ENCODE assay signal across 8 cellular contexts in the genomic region with DNA sequence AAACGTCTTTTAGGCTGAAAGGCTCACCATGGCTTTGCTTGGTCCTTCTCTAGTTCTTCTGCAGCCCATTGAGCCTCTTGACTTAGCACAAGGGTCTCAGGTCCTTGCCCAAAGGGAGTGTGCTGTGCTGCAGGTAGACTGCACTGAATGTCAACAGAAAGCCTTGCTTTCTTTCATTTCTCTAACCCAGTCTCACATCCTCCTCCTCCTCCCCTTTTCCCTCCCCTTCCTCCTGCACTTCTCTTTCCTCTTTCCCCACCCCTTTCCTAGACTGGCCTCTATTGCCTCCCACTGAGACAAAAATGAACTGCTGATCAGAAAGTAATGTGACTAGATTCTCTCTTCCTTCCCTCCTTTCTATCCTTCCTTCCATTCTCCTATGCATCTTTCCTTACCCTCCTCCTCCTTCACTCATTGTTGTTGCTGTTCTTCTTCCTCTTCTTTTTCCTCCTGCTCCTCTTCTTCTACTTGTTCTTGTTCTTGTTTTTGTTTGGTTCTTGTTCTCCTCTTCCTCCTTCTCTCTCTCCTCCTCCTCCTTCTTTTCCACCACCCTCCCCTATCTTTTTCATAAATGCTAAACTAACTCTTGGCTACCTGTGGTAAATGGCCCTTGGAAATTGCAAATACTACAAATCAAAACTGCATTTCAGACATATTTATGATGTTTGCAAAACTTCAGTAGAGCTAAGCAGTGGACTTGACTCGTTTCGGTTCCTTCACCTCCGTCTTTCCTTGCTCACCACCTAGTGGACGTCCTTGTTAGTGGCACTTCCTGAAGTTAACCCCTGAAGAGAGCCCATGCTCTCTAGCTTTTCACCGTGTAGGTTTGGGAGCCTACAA. TPM values are rescaled to one million over a fixed set of nuclear protein-coding genes. Genes with fewer than 3 reads are reported as not detected.
DNase-seq lines count a peak whose midpoint lies in the region; ATAC-seq and TF ChIP-seq lines count a peak whose summit lies in the region.

Gene SELL (minus strand): TSS at position 152 of the 840 bp plus-strand sequence. CDS start 122 bp downstream, at position 30.

- TF ChIP-seq RAD21 in Ishikawa (IDR thresholded peaks at IDR 0.05; ENCODE audit: low read depth), result peak; percentile 80

- no peak within 1 kb of the TSS for H3K27ac ChIP-seq in gastroesophageal sphincter
- H3K27ac ChIP-seq in upper lobe of right lung, result no peak within 1 kb of the TSS

- DNase-seq in GDM1 (lab: John Stamatoyannopoulos, UW) (peak; percentile 78), RPMI8226 (peak; percentile 81), nucleus accumbens (lab: John Stamatoyannopoulos, UW) (peak in 37 of 56 donors; percentile 1 to 66 (median 9)), upper lobe of right lung (no peak)
- DNase-seq in activated effector memory CD4-positive, alpha-beta T cell treated with Interleukin-2 at 50 U/mL for 16 hours, result peak; percentile 56

- ATAC-seq in GM21723 (IDR thresholded peaks at IDR 0.05; ENCODE audit: unreplicated experiment) (peak; percentile 71), gastroesophageal sphincter (peak; percentile 71), upper lobe of right lung (peak; percentile 99)

- intact Hi-C loops in upper lobe of right lung (cut with DNase I), result no loop called here

- peak within 1 kb of the TSS in 1 of 2 donors; percentile 18 for H3K4me3 ChIP-seq in gastroesophageal sphincter
- H3K4me3 ChIP-seq in upper lobe of right lung, result peak within 1 kb of the TSS; percentile 32

- TF ChIP-seq CTCF in gastroesophageal sphincter (IDR thresholded peaks at IDR 0.05) (peak; percentile 48 to 68 (median 61)), upper lobe of right lung (IDR thresholded peaks at IDR 0.05) (peak; percentile 83)

- TF ChIP-seq EP300 in Ishikawa (IDR thresholded peaks at IDR 0.05; ENCODE audit: borderline replicate concordance) (no peak), gastroesophageal sphincter (IDR thresholded peaks at IDR 0.05) (no peak)

- H3K9me3 ChIP-seq in gastroesophageal sphincter (peaks cover 0 to 20% (median 0%) of the 10 kb centered on the region in 3 donors), upper lobe of right lung (no peaks in the 10 kb centered on the region)

- no peaks in the 10 kb centered on the region for H3K36me3 ChIP-seq in gastroesophageal sphincter
- no peaks in the 10 kb centered on the region for H3K36me3 ChIP-seq in upper lobe of right lung

- H3K27me3 ChIP-seq in gastroesophageal sphincter (peaks cover 10% of the 10 kb centered on the region), upper lobe of right lung (no peaks in the 10 kb centered on the region)

- WGBS in gastroesophageal sphincter (ENCODE audit: low coverage in 1 of 2), 2 donors, result 4 to 16% methylated on average over 4 to 6 of the region's 6 CpGs

- no peak for TF ChIP-seq POLR2A in gastroesophageal sphincter (IDR thresholded peaks at IDR 0.05)

- H3K4me1 ChIP-seq in gastroesophageal sphincter (peaks cover 0 to 6% (median 0%) of the 10 kb centered on the region in 3 donors), upper lobe of right lung (peaks cover 9% of the 10 kb centered on the region)

TF ChIP-seq in Ishikawa, 13 proteins besides CTCF, POLR2A, EP300 and RAD21:
- TF ChIP-seq TEAD4 (IDR thresholded peaks at IDR 0.05), result no peak
- TF ChIP-seq CREB1 (IDR thresholded peaks at IDR 0.05; ENCODE audit: low read depth), result no peak

RNA-seq across cellular contexts. Expression of gene SELL, which starts in this region (rescaled TPM):
- total RNA-seq in gastroesophageal sphincter (1 to 10 TPM in 2 of 4 donors, not detected in 2; 2.1 to 8.2 TPM), upper lobe of right lung (12.1 TPM)
